10 cellular contexts compared by ENCODE assay signal in genomic region chr14:22491683-22492483, GRCh38.
DNase-seq lines count a peak whose midpoint lies in the region; ATAC-seq, FAIRE-seq and TF ChIP-seq lines count a peak whose summit lies in the region.
"Had no signal": no experiment of that assay in that cellular context is flagged by ENCODE, and none has a peak within 500 bp of the region (broad histone marks: within the 10 kb centered on the region; RNA-seq: fewer than 3 reads in every experiment).

No MANE protein-coding gene starts in this region.

- peaks cover 37% of the 10 kb centered on the region for H3K36me3 ChIP-seq in DOHH2 (ENCODE audit: control insufficient read depth, low read length)
- H3K36me3 ChIP-seq in effector memory CD4-positive, alpha-beta T cell (ENCODE audit: control insufficient read depth, insufficient read depth, low read length): no peaks in the 10 kb centered on the region
- no peaks in the 10 kb centered on the region for H3K36me3 ChIP-seq in MM.1S (replicated peaks; ENCODE audit: insufficient read depth, low read length)

- H3K27me3 ChIP-seq in DOHH2 (ENCODE audit: control insufficient read depth, low read length): no peaks in the 10 kb centered on the region
- no peaks in the 10 kb centered on the region for H3K27me3 ChIP-seq in effector memory CD4-positive, alpha-beta T cell (replicated peaks; ENCODE audit: control insufficient read depth, insufficient read depth, low read length, poor library complexity, severe bottlenecking)
- no peaks in the 10 kb centered on the region for H3K27me3 ChIP-seq in MM.1S (replicated peaks; ENCODE audit: insufficient read depth, low read length)

- peaks cover 26% of the 10 kb centered on the region for H3F3A ChIP-seq in DOHH2 (ENCODE audit: control insufficient read depth, insufficient read depth)
- no peaks in the 10 kb centered on the region for H3F3A ChIP-seq in MM.1S (ENCODE audit: insufficient read depth, low read length)

- peaks cover 73% of the 10 kb centered on the region for H3K79me2 ChIP-seq in DOHH2 (ENCODE audit: control insufficient read depth, low read length)
- H3K79me2 ChIP-seq in MM.1S (ENCODE audit: low read length): no peaks in the 10 kb centered on the region

- peak; percentile 9 to 37 (median 36) for DNase-seq in effector memory CD4-positive, alpha-beta T cell
- DNase-seq in H54 (ENCODE audit: insufficient read length, low spot score): no peak
- no peak for DNase-seq in HK-2 (ENCODE audit: unreplicated experiment)
- no peak for DNase-seq in MM.1S
- DNase-seq in UCSD-AML1 (lab: John Stamatoyannopoulos, UW; ENCODE audit: unreplicated experiment): no peak
- DNase-seq: kidney had no signal

- H3K27ac ChIP-seq in DOHH2 (ENCODE audit: low read depth, low read length) (peak overlapping the region; percentile 92), MM.1S (ENCODE audit: low read length) (no peak overlapping the region)
- peak overlapping the region; percentile 83 for H3K27ac ChIP-seq in effector memory CD4-positive, alpha-beta T cell (ENCODE audit: insufficient read depth, low read length, poor library complexity, severe bottlenecking)

- H3K9me3 ChIP-seq in DOHH2 (ENCODE audit: control insufficient read depth, insufficient read depth, low read length) (no peaks in the 10 kb centered on the region), MM.1S (replicated peaks; ENCODE audit: insufficient read depth, low read length) (no peaks in the 10 kb centered on the region)
- H3K9me3 ChIP-seq in effector memory CD4-positive, alpha-beta T cell (ENCODE audit: control insufficient read depth, low read length): no peaks in the 10 kb centered on the region

- TF ChIP-seq POLR2A in GM18951 (IDR thresholded peaks at IDR 0.05; ENCODE audit: extremely low read depth, insufficient read depth, insufficient read length): peak; percentile 40
- TF ChIP-seq POLR2A in H54 (IDR thresholded peaks at IDR 0.05; ENCODE audit: low read depth, low read length): no peak

- peaks cover 99% of the 10 kb centered on the region for H3K4me1 ChIP-seq in DOHH2 (ENCODE audit: control insufficient read depth, low read length)
- H3K4me1 ChIP-seq in effector memory CD4-positive, alpha-beta T cell (ENCODE audit: control insufficient read depth, insufficient read depth, low read length, poor library complexity, severe bottlenecking): no peaks in the 10 kb centered on the region
- H3K4me1 ChIP-seq in MM.1S (ENCODE audit: low read length): no peaks in the 10 kb centered on the region

- no peak for FAIRE-seq in H54 (lab: Jason Lieb, UNC)
- FAIRE-seq: endometrium, kidney had no signal

- TF ChIP-seq CTCF in DOHH2 (IDR thresholded peaks at IDR 0.05; ENCODE audit: low read depth, low read length, poor library complexity, severe bottlenecking) (no peak), MM.1S (IDR thresholded peaks at IDR 0.05; ENCODE audit: low read length) (no peak)

- no peak overlapping the region for H2AFZ ChIP-seq in MM.1S (ENCODE audit: low read length)

- no peak overlapping the region for H3K9ac ChIP-seq in MM.1S (ENCODE audit: low read length)

- peak; percentile 51 for ATAC-seq in HG03442 (IDR thresholded peaks at IDR 0.05; ENCODE audit: unreplicated experiment)

- H3K9me2 ChIP-seq in DOHH2 (replicated peaks; ENCODE audit: control insufficient read depth, low read length) (no peaks in the 10 kb centered on the region), MM.1S (replicated peaks; ENCODE audit: insufficient read depth, low read length) (no peaks in the 10 kb centered on the region)

- H3K4me2 ChIP-seq in DOHH2 (ENCODE audit: low read length): peak overlapping the region; percentile 80
- no peak overlapping the region for H3K4me2 ChIP-seq in MM.1S (ENCODE audit: low read depth, low read length)

- H4K20me1 ChIP-seq in DOHH2 (ENCODE audit: control insufficient read depth, insufficient read depth, low read depth, low read length) (no peaks in the 10 kb centered on the region), MM.1S (ENCODE audit: insufficient read depth, low read length) (no peaks in the 10 kb centered on the region)

- H3K4me3 ChIP-seq in DOHH2 (ENCODE audit: low read length) (peak overlapping the region; percentile 75), MM.1S (ENCODE audit: low read length) (no peak overlapping the region)
- no peak overlapping the region for H3K4me3 ChIP-seq in effector memory CD4-positive, alpha-beta T cell (ENCODE audit: insufficient read depth, low read depth, low read length, poor library complexity, severe bottlenecking)

- in situ Hi-C loops in GM18951 (cut with MboI; ENCODE audit: low sequenced_read_pairs, unreplicated experiment): no loop called here

Comparison
In these comparisons a context has a peak if more than half of its experiments do, and no peak if none do; other contexts are left out.
1. DNase-seq: peak in effector memory CD4-positive, alpha-beta T cell (3 of 3); none in H54 (single experiment), HK-2 (single experiment), MM.1S (single experiment) and UCSD-AML1 (single experiment).